In genomic region chr17:17179371-17179827, GRCh38 we compare ENCODE assay signal across 1 cellular context.
TF ChIP-seq lines count a peak whose summit lies in the region.

No MANE protein-coding gene starts in this region.

TF ChIP-seq in GM12878, 131 proteins besides CTCF, POLR2A, EP300 and RAD21 (continued from another document):
- no peak; the same call in 1 of the 2 replicates for TF ChIP-seq LARP7 (IDR thresholded peaks at IDR 0.05)
- peak; percentile 72 for TF ChIP-seq JUND (IDR thresholded peaks at IDR 0.05; ENCODE audit: low read depth, low read length)
- TF ChIP-seq SIX5 (IDR thresholded peaks at IDR 0.05; ENCODE audit: low read depth, low read length, severe bottlenecking) = no peak
- TF ChIP-seq BHLHE40 (IDR thresholded peaks at IDR 0.05; ENCODE audit: borderline replicate concordance in 1 of 2, low read depth in 2 of 2, low read length in 1 of 2) = peak; percentile 19 to 67; a peak in 2 of 4 replicates
- TF ChIP-seq IRF4 (IDR thresholded peaks at IDR 0.05; ENCODE audit: low read depth, low read length) = peak; percentile 87
- TF ChIP-seq HDGF (IDR thresholded peaks at IDR 0.05) = no peak; the same call in 1 of the 2 replicates
- TF ChIP-seq RELA (IDR thresholded peaks at IDR 0.05; ENCODE audit: borderline replicate concordance, partially characterized antibody) = peak; percentile 18
- peak; percentile 60; the same call in 1 of the 2 replicates for TF ChIP-seq RELB (IDR thresholded peaks at IDR 0.05; ENCODE audit: low read depth)
- TF ChIP-seq JUNB (IDR thresholded peaks at IDR 0.05) = peak; percentile 92
- TF ChIP-seq, protein P1, sequence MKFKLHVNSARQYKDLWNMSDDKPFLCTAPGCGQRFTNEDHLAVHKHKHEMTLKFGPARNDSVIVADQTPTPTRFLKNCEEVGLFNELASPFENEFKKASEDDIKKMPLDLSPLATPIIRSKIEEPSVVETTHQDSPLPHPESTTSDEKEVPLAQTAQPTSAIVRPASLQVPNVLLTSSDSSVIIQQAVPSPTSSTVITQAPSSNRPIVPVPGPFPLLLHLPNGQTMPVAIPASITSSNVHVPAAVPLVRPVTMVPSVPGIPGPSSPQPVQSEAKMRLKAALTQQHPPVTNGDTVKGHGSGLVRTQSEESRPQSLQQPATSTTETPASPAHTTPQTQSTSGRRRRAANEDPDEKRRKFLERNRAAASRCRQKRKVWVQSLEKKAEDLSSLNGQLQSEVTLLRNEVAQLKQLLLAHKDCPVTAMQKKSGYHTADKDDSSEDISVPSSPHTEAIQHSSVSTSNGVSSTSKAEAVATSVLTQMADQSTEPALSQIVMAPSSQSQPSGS (IDR thresholded peaks at IDR 0.05; ENCODE audit: low read length) = 0 out of 2 replicates have a peak, but pooled peaks have one; percentile 33
- no peak for TF ChIP-seq PAX5 (IDR thresholded peaks at IDR 0.05; ENCODE audit: borderline replicate concordance, low read depth, low read length)
- no peak for TF ChIP-seq IKZF2 (IDR thresholded peaks at IDR 0.05)
- TF ChIP-seq MTA2 (IDR thresholded peaks at IDR 0.05; ENCODE audit: low read depth) = no peak
- peak; percentile 60; the same call in 1 of the 2 replicates for TF ChIP-seq NFIC (IDR thresholded peaks at IDR 0.05; ENCODE audit: low read depth, low read length)
- peak; percentile 86 for TF ChIP-seq ZNF384 (IDR thresholded peaks at IDR 0.05; ENCODE audit: borderline replicate concordance, low read depth, low read length)
- peak; percentile 59 for TF ChIP-seq RUNX3 (IDR thresholded peaks at IDR 0.05; ENCODE audit: low read length)
- no peak for TF ChIP-seq CBX5 (IDR thresholded peaks at IDR 0.05; ENCODE audit: low read depth)
- peak; percentile 38 for TF ChIP-seq CREM (IDR thresholded peaks at IDR 0.05; ENCODE audit: low read depth)
- no peak for TF ChIP-seq SKIL (IDR thresholded peaks at IDR 0.05; ENCODE audit: low read depth, poor library complexity, severe bottlenecking)
- TF ChIP-seq NBN (IDR thresholded peaks at IDR 0.05) = 0 out of 2 replicates have a peak, but pooled peaks have one; percentile 59
- TF ChIP-seq ASH2L (IDR thresholded peaks at IDR 0.05; ENCODE audit: borderline replicate concordance, low read depth) = 0 out of 2 replicates have a peak, but pooled peaks have one; percentile 25
- TF ChIP-seq FOXM1 (IDR thresholded peaks at IDR 0.05; ENCODE audit: low read depth, low read length) = peak; percentile 63; the same call in 1 of the 2 replicates
- peak; percentile 43; the same call in 1 of the 2 replicates for TF ChIP-seq CREB1 (IDR thresholded peaks at IDR 0.05; ENCODE audit: low read depth)
- no peak for TF ChIP-seq ZSCAN29 (IDR thresholded peaks at IDR 0.05)
- TF ChIP-seq, protein P2, sequence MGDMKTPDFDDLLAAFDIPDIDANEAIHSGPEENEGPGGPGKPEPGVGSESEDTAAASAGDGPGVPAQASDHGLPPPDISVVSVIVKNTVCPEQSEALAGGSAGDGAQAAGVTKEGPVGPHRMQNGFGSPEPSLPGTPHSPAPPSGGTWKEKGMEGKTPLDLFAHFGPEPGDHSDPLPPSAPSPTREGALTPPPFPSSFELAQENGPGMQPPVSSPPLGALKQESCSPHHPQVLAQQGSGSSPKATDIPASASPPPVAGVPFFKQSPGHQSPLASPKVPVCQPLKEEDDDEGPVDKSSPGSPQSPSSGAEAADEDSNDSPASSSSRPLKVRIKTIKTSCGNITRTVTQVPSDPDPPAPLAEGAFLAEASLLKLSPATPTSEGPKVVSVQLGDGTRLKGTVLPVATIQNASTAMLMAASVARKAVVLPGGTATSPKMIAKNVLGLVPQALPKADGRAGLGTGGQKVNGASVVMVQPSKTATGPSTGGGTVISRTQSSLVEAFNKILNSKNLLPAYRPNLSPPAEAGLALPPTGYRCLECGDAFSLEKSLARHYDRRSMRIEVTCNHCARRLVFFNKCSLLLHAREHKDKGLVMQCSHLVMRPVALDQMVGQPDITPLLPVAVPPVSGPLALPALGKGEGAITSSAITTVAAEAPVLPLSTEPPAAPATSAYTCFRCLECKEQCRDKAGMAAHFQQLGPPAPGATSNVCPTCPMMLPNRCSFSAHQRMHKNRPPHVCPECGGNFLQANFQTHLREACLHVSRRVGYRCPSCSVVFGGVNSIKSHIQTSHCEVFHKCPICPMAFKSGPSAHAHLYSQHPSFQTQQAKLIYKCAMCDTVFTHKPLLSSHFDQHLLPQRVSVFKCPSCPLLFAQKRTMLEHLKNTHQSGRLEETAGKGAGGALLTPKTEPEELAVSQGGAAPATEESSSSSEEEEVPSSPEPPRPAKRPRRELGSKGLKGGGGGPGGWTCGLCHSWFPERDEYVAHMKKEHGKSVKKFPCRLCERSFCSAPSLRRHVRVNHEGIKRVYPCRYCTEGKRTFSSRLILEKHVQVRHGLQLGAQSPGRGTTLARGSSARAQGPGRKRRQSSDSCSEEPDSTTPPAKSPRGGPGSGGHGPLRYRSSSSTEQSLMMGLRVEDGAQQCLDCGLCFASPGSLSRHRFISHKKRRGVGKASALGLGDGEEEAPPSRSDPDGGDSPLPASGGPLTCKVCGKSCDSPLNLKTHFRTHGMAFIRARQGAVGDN (IDR thresholded peaks at IDR 0.05) = 0 out of 2 replicates have a peak, but pooled peaks have one; percentile 52
